ENCODE assay signal across 1 cellular context in the genomic region with DNA sequence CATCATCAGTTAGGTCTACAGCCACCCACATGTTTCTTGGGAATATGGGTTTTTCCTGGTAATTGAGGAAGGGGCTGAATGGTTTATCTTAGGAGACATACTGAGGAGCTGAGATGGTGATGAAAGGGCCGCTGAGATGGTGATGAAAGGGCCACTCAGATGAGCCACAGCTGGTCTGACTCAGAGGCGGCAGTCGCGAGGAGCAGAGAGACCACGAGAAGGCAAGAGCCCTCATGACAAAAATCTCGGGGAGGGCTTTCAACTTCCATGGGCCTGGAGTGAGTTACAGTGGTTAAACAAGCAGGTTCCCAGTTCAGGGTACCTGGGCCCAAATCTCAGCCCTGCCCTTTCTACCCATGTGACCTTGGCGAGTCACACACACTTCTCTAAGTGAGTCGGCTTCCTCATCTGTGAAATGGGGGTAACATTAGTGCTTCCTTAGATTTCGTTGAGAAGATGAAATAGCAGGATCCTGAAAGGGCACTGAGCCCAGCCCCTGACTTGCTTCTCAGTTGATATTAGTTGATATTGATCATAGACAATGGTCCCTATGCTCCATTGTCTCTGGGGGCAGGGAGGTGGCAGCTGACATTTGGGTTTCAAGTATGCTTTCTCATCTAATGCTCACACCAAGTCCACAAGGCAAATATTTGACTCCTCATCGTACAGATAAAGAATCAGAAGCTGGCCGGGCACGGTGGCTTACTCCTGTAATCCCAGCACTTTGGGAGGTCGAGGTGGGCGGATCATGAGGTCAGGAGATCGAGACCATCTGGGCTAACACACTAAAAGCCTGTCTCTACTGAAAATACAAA.
TF ChIP-seq lines count a peak whose summit lies in the region.

No MANE protein-coding gene starts in this region.

TF ChIP-seq in IMR-90, 13 proteins besides CTCF, POLR2A, EP300 and RAD21 (continued from another document):
- TF ChIP-seq FOS (IDR thresholded peaks at IDR 0.05; ENCODE audit: low read depth, low read length) (peak; percentile 30; the same call in 1 of the 2 replicates), BHLHE40 (IDR thresholded peaks at IDR 0.05; ENCODE audit: low read depth, low read length) (0 out of 2 replicates have a peak, but pooled peaks have one; percentile 39), MAZ (IDR thresholded peaks at IDR 0.05; ENCODE audit: borderline replicate concordance, low read depth, low read length) (no peak)
